1 cellular context compared by ENCODE assay signal in genomic region chr10:100100651-100101525, GRCh38.
TF ChIP-seq lines count a peak whose summit lies in the region.

No MANE protein-coding gene starts in this region.

TF ChIP-seq in HCT116, 20 proteins besides CTCF, POLR2A, EP300 and RAD21 (continued from another document):
- no peak for TF ChIP-seq ELF1 (IDR thresholded peaks at IDR 0.05; ENCODE audit: borderline replicate concordance, low read depth)
- no peak for TF ChIP-seq POLR2AphosphoS5 (IDR thresholded peaks at IDR 0.05; ENCODE audit: low read depth, low read length)
- no peak for TF ChIP-seq CBX3 (IDR thresholded peaks at IDR 0.05; ENCODE audit: low read depth)
- no peak for TF ChIP-seq YY1 (IDR thresholded peaks at IDR 0.05; ENCODE audit: extremely low read depth, insufficient replicate concordance, low read depth, low read length)
- no peak for TF ChIP-seq ZBTB33 (IDR thresholded peaks at IDR 0.05; ENCODE audit: extremely low read depth, insufficient replicate concordance, low read length)
- no peak for TF ChIP-seq MAX (IDR thresholded peaks at IDR 0.05)
TF ChIP-seq in HCT116: peak in this region for 0.
